Comparison of ENCODE assay signal across 26 cellular contexts in genomic region chr18:55953326-55953725, GRCh38.
"Had no signal": no experiment of that assay in that cellular context is flagged by ENCODE, and none has a peak within 500 bp of the region (broad histone marks: within the 10 kb centered on the region; RNA-seq: fewer than 3 reads in every experiment).

No MANE protein-coding gene starts in this region.

- H3K4me3 ChIP-seq: PC-9, SK-N-MC had no signal

- H3K27me3 ChIP-seq: brain microvascular endothelial cell had no signal

- ATAC-seq: activated CD8-positive, alpha-beta T cell treated with anti-CD3 and anti-CD28 coated beads for 36 hours; activated T-cell treated with anti-CD3 and anti-CD28 coated beads, Interleukin-2, amount 50 U/mL, for 72 hours; activated T-helper 17 cell treated with anti-CD3 and anti-CD28 coated beads, Interleukin-2, amount 50 U/mL, for 72 hours had no signal

- H3K27ac ChIP-seq: brain microvascular endothelial cell, KMS-11, PC-9, SK-N-MC had no signal

- DNase-seq: activated CD4-positive, alpha-beta T cell treated with anti-CD3 and anti-CD28 coated beads, Interleukin-2, amount 10 ng/mL, durations not matched to agents 24 days and 14 days; activated CD4-positive, alpha-beta T cell treated with anti-CD3 and anti-CD28 coated beads, Interleukin-2, amount 50 U/mL, for 4 hours; activated CD8-positive, alpha-beta T cell treated with anti-CD3 and anti-CD28 coated beads for 36 hours; activated effector memory CD4-positive, alpha-beta T cell treated with anti-CD3 and anti-CD28 coated beads, Interleukin-2, amount 50 U/mL, for 16 hours; activated naive CD4-positive, alpha-beta T cell; activated naive CD4-positive, alpha-beta T cell treated with anti-CD3 and anti-CD28 coated beads, Interleukin-2, amount 50 U/mL, for 16 hours; activated naive CD8-positive, alpha-beta T cell treated with anti-CD3 and anti-CD28 coated beads for 36 hours; activated T-cell treated with anti-CD3 and anti-CD28 coated beads, Interleukin-2, amount 50 U/mL, for 1 hour; activated T-cell treated with anti-CD3 and anti-CD28 coated beads, Interleukin-2, amount 50 U/mL, for 72 hours; amniotic stem cell; aorta; brain microvascular endothelial cell; MM.1S; MV-4-11; NCI-H1092; NCI-H1436 treated with DMSO at 0.1 percent for 48 hours; NCI-H1694 treated with DMSO at 0.1 percent for 48 hours; NCI-H2029; NCI-H510A; NCI-H69; PC-9; Right ventricle myocardium superior; T1000 had no signal
